28 cellular contexts compared by ENCODE assay signal in the genomic region with DNA sequence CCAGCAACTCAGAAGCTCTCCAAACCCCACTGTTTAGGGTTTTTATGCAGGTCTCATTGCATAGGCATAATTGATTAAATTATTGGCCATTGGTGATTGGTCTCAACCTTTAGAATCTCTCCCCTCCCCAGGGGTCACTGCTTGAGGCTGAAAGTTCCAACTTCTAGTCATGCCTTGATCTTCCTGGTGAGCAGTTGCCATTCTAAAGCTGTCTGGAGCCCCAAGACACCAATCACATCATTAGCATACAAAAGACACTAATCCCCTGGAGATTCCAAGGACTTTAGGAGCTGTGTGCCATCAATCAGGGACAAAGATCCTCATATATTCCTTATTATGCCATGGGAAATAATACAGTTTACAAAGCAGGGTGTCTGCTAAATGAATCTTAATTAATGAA.
"Had no signal": no experiment of that assay in that cellular context is flagged by ENCODE, and none has a peak within 500 bp of the region (broad histone marks: within the 10 kb centered on the region; RNA-seq: fewer than 3 reads in every experiment).

No MANE protein-coding gene starts in this region.

- H3K27ac Mint-ChIP-seq: activated B cell treated with CpG ODN at 0.5 μM for 24 hours; activated CD8-positive, alpha-beta T cell treated with anti-CD3 and anti-CD28 coated beads for 36 hours; activated naive CD8-positive, alpha-beta T cell; activated T-helper 17 cell treated with anti-CD3 and anti-CD28 coated beads, Interleukin-2, amount 50 U/mL, for 72 hours had no signal

- H3K4me3 Mint-ChIP-seq: activated B cell treated with CpG ODN at 0.5 μM for 24 hours; activated CD8-positive, alpha-beta T cell treated with anti-CD3 and anti-CD28 coated beads for 36 hours; activated naive CD8-positive, alpha-beta T cell; activated T-cell treated with anti-CD3 and anti-CD28 coated beads, Interleukin-2, amount 50 U/mL, for 4 hours; activated T-helper 17 cell treated with anti-CD3 and anti-CD28 coated beads, Interleukin-2, amount 50 U/mL, for 72 hours had no signal

- H3K27ac ChIP-seq: body of pancreas, esophagus muscularis mucosa, foreskin keratinocyte, gastrocnemius medialis, heart left ventricle had no signal

- H3K4me1 Mint-ChIP-seq: activated B cell treated with CpG ODN at 0.5 μM for 24 hours; activated T-helper 17 cell treated with anti-CD3 and anti-CD28 coated beads, Interleukin-2, amount 50 U/mL, for 72 hours had no signal

- H3K36me3 Mint-ChIP-seq: activated naive CD8-positive, alpha-beta T cell had no signal

- H3K27me3 ChIP-seq: body of pancreas, esophagus muscularis mucosa, foreskin keratinocyte, gastrocnemius medialis, heart left ventricle had no signal

- H3K27me3 Mint-ChIP-seq: activated B cell treated with CpG ODN at 0.5 μM for 24 hours; activated CD8-positive, alpha-beta T cell treated with anti-CD3 and anti-CD28 coated beads for 36 hours; activated naive CD8-positive, alpha-beta T cell; activated T-helper 17 cell treated with anti-CD3 and anti-CD28 coated beads, Interleukin-2, amount 50 U/mL, for 72 hours had no signal

- H3K9me3 ChIP-seq: body of pancreas, esophagus muscularis mucosa, gastrocnemius medialis had no signal

- DNase-seq: activated B cell treated with CpG ODN at 0.5 μM for 24 hours; activated CD4-positive, alpha-beta T cell treated with anti-CD3 and anti-CD28 coated beads for 48 hours; activated CD4-positive, alpha-beta T cell treated with anti-CD3 and anti-CD28 coated beads, Interleukin-2, amount 50 U/mL, for 1 hour; activated CD4-positive, alpha-beta T cell treated with anti-CD3 and anti-CD28 coated beads, Interleukin-2, amount 50 U/mL, for 48 hours; activated CD8-positive, alpha-beta memory T cell treated with anti-CD3 and anti-CD28 coated beads for 24 hours; activated CD8-positive, alpha-beta T cell treated with anti-CD3 and anti-CD28 coated beads for 36 hours; activated effector memory CD4-positive, alpha-beta T cell treated with Interleukin-2 at 50 U/mL for 16 hours; activated gamma-delta T cell treated with Interleukin-2 at 50 U/mL for 16 hours; activated naive CD4-positive, alpha-beta T cell treated with anti-CD3 and anti-CD28 coated beads, Interleukin-2, amount 50 U/mL, for 16 hours; activated naive CD4-positive, alpha-beta T cell treated with Interleukin-2 at 50 U/mL for 16 hours; activated T-cell treated with anti-CD3 and anti-CD28 coated beads, Interleukin-2, amount 50 U/mL, for 4 hours; amniotic stem cell; aorta; body of pancreas; caudate nucleus; cortex of kidney; dermis blood vessel endothelial cell; effector CD8-positive, alpha-beta T cell; erythroblast; foreskin keratinocyte; gastrocnemius medialis; glutamatergic neuron; heart left ventricle; T-helper 2 cell had no signal

- ATAC-seq: activated CD4-positive, CD25-positive, alpha-beta regulatory T cell treated with anti-CD3 and anti-CD28 coated beads, Interleukin-2, amount 50 U/mL, for 24 hours; activated CD8-positive, alpha-beta T cell treated with anti-CD3 and anti-CD28 coated beads for 36 hours; activated T-cell treated with anti-CD3 and anti-CD28 coated beads, Interleukin-2, amount 50 U/mL, for 4 hours; activated T-helper 17 cell treated with anti-CD3 and anti-CD28 coated beads, Interleukin-2, amount 50 U/mL, for 72 hours; body of pancreas; foreskin keratinocyte; gastrocnemius medialis; heart left ventricle had no signal

- H3K36me3 ChIP-seq: esophagus muscularis mucosa, gastrocnemius medialis, heart left ventricle had no signal

- H3K4me1 ChIP-seq: body of pancreas, esophagus muscularis mucosa, foreskin keratinocyte, gastrocnemius medialis, heart left ventricle had no signal

- H3K4me3 ChIP-seq: body of pancreas, esophagus muscularis mucosa, gastrocnemius medialis, heart left ventricle had no signal
